ENCODE assay signal across 7 cellular contexts in the genomic region with DNA sequence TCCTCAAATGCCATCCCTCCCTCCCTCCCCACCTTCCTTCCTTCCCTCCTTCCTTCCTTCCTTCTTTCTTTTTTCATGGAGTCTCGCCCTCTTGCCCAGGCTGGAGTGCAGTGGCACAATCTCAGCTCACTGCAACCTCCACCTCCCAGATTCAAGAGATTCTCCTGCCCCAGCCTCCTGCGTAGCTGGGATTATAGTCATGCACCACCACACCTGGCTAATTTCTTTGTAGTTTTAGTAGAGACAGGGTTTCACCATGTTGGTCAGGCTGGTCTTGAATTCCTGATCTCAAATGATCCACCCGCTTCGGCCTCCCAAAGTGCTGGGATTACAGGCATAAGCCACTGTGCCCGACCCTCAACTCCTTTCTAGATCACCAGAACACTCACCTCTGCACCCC.
A peak's percentile ranks its signal among the peaks of the same experiment; 100 is the strongest.
DNase-seq lines count a peak whose midpoint lies in the region; ATAC-seq and TF ChIP-seq lines count a peak whose summit lies in the region.
"Not testable (repeated sequence)": the region's sequence is repeated elsewhere in the genome, so short reads cannot be mapped to it uniquely, and the experiment has no call there.

No MANE protein-coding gene starts in this region.

- not testable (repeated sequence) for H3K9me2 ChIP-seq in OCI-LY7 (ENCODE audit: insufficient read depth, low read length)

- DNase-seq in Caco-2; OCI-LY7 (ENCODE audit: low spot score); WTC11 (ENCODE audit: low spot score); adrenal gland; esophagus squamous epithelium (lab: John Stamatoyannopoulos, UW); naive B cell: not testable (repeated sequence)

- H3K9me3 ChIP-seq in Caco-2; OCI-LY7 (ENCODE audit: low read length); adrenal gland (replicated peaks in 1 of 3); esophagus squamous epithelium: not testable (repeated sequence)

- H3K4me1 ChIP-seq in Caco-2 (peaks cover 30% of the 10 kb centered on the region), OCI-LY7 (ENCODE audit: insufficient read depth, low read length, poor library complexity, severe bottlenecking) (peaks cover 56% of the 10 kb centered on the region), adrenal gland (replicated peaks in 1 of 2) (peaks cover 46 to 49% of the 10 kb centered on the region in 2 donors), esophagus squamous epithelium (peaks cover 0 to 51% (median 11%) of the 10 kb centered on the region in 3 donors)

- H3K4me2 ChIP-seq in OCI-LY7 (ENCODE audit: low read length) = peak overlapping the region; percentile 93

- H3K4me3 Mint-ChIP-seq in Caco-2 (ENCODE audit: unreplicated experiment) (peak overlapping the region; percentile 85), naive B cell (peak overlapping the region in 1 of 8 donors; percentile 76)
- not testable (repeated sequence) for H3K4me3 Mint-ChIP-seq in WTC11
- H3K4me3 Mint-ChIP-seq in stimulated activated memory B cell treated with anti-CD40 and anti-IgM and Interleukin-4, amounts not matched to agents 10 μg/mL and 1 μg/mL and 100 μg/mL, for 72 hours = peak overlapping the region; percentile 50

- H3K36me3 ChIP-seq in Caco-2 (ENCODE audit: control insufficient read depth, insufficient read depth, low read length); OCI-LY7 (ENCODE audit: insufficient read depth, low read length); adrenal gland (replicated peaks in 1 of 2); esophagus squamous epithelium: not testable (repeated sequence)

- peaks cover 25% of the 10 kb centered on the region for H3K4me1 Mint-ChIP-seq in Caco-2 (ENCODE audit: low read depth, unreplicated experiment)
- H3K4me1 Mint-ChIP-seq in WTC11 = peaks cover 44% of the 10 kb centered on the region
- peaks cover 26 to 41% (median 31%) of the 10 kb centered on the region in 3 donors for H3K4me1 Mint-ChIP-seq in naive B cell
- H3K4me1 Mint-ChIP-seq in stimulated activated memory B cell treated with anti-CD40 and anti-IgM and Interleukin-4, amounts not matched to agents 10 μg/mL and 1 μg/mL and 100 μg/mL, for 72 hours = peaks cover 61% of the 10 kb centered on the region

- H3K27me3 ChIP-seq in Caco-2 (replicated peaks; ENCODE audit: control insufficient read depth, insufficient read depth, low read length); adrenal gland; esophagus squamous epithelium: not testable (repeated sequence)

- ATAC-seq in WTC11; naive B cell (ENCODE audit: low read depth in 2 of 2); stimulated activated memory B cell treated with anti-CD40 and anti-IgM and Interleukin-4, amounts not matched to agents 10 μg/mL and 1 μg/mL and 100 μg/mL, for 72 hours: not testable (repeated sequence)

- H3K9me3 Mint-ChIP-seq in Caco-2 (ENCODE audit: unreplicated experiment); WTC11; naive B cell; stimulated activated memory B cell treated with anti-CD40 and anti-IgM and Interleukin-4, amounts not matched to agents 10 μg/mL and 1 μg/mL and 100 μg/mL, for 72 hours: not testable (repeated sequence)

- H3K27ac ChIP-seq in OCI-LY7 (ENCODE audit: low read depth, low read length, poor library complexity, severe bottlenecking) (peak overlapping the region; percentile 89), adrenal gland (peak overlapping the region; percentile 33 to 83 (median 60)), esophagus squamous epithelium (peak overlapping the region in 3 of 4 donors; percentile 36 to 81 (median 75))

- not testable (repeated sequence) for H4K20me1 ChIP-seq in OCI-LY7 (ENCODE audit: insufficient read depth, low read length)

- POLR2A ChIA-PET in Caco-2 (lab: Charles Lee) = not testable (repeated sequence)
- POLR2A ChIA-PET in OCI-LY7 (lab: Charles Lee) = interaction anchor here (0.7 kb wide), 1 partner anchor 655 kb away, joined by 5 read pairs; no protein-coding TSS in a partner anchor
- POLR2A ChIA-PET in WTC11 (lab: Charles Lee) = interaction anchor here (0.8 kb wide), 1 partner anchor 9 kb away, joined by 3 read pairs; no protein-coding TSS in a partner anchor

- intact Hi-C loops in Caco-2 (cut with micrococcal nuclease; ENCODE audit: unreplicated experiment) (loop anchor here (5.0 kb wide), 1 partner anchor 110 kb away; a partner anchor contains a TSS), OCI-LY7 (cut with micrococcal nuclease; ENCODE audit: unreplicated experiment) (loop anchor here (10.0 kb wide), 2 partner anchors 322 to 462 kb away; a partner anchor contains a TSS)
- intact Hi-C loops in adrenal gland (cut with DNase I); esophagus squamous epithelium (cut with DNase I): not testable (repeated sequence)

- H3K4me3 ChIP-seq in Caco-2 (ENCODE audit: low read depth, low read length); OCI-LY7 (ENCODE audit: low read depth, low read length, poor library complexity, severe bottlenecking); adrenal gland; esophagus squamous epithelium: not testable (repeated sequence)

- peaks cover 14% of the 10 kb centered on the region; the same call in 1 of the 2 replicates for H3K79me2 ChIP-seq in OCI-LY7 (ENCODE audit: insufficient read depth, low read depth, low read length)

- 92 to 94% (median 94%) methylated on average over 5 of the region's 5 CpGs for WGBS in adrenal gland, 4 donors
- 80 to 97% methylated on average over 5 of the region's 5 CpGs for WGBS in esophagus squamous epithelium, 2 donors

- H3K27me3 Mint-ChIP-seq in Caco-2 (ENCODE audit: insufficient read depth, unreplicated experiment); WTC11 (ENCODE audit: low read depth); naive B cell; stimulated activated memory B cell treated with anti-CD40 and anti-IgM and Interleukin-4, amounts not matched to agents 10 μg/mL and 1 μg/mL and 100 μg/mL, for 72 hours: not testable (repeated sequence)

- TF ChIP-seq CTCF in Caco-2 (IDR thresholded peaks at IDR 0.05; ENCODE audit: insufficient read depth in 1 of 2, low read depth in 1 of 2, low read length in 1 of 2, severe bottlenecking in 1 of 2, unreplicated experiment in 1 of 2); OCI-LY7 (conservative IDR thresholded peaks at IDR 0.05; ENCODE audit: low read length); WTC11 (IDR thresholded peaks at IDR 0.05); adrenal gland (IDR thresholded peaks at IDR 0.05); esophagus squamous epithelium (IDR thresholded peaks at IDR 0.05): not testable (repeated sequence)

- not testable (repeated sequence) for BruUV-seq in Caco-2 (replicated peaks; lab: Mats Ljungman, UMichigan); OCI-LY7 (replicated peaks; lab: Mats Ljungman, UMichigan)

- peak overlapping the region; percentile 3; the same call in 1 of the 2 replicates for H2AFZ ChIP-seq in OCI-LY7 (ENCODE audit: low read length)

- CTCF ChIA-PET in Caco-2 (lab: Charles Lee); OCI-LY7 (lab: Charles Lee; ENCODE audit: unreplicated experiment): not testable (repeated sequence)
- CTCF ChIA-PET in WTC11 (lab: Charles Lee) = interaction anchor here (0.6 kb wide), 1 partner anchor 86 kb away, joined by 4 read pairs; no protein-coding TSS in a partner anchor

- H3K27ac Mint-ChIP-seq in Caco-2 (ENCODE audit: unreplicated experiment) (peak overlapping the region; percentile 83), WTC11 (peak overlapping the region; percentile 73; the same call in 1 of the 2 replicates), naive B cell (peak overlapping the region in 4 of 6 donors; percentile 52 to 89 (median 62))
- peak overlapping the region; percentile 79 for H3K27ac Mint-ChIP-seq in stimulated activated memory B cell treated with anti-CD40 and anti-IgM and Interleukin-4, amounts not matched to agents 10 μg/mL and 1 μg/mL and 100 μg/mL, for 72 hours

- not testable (repeated sequence) for TF ChIP-seq POLR2A in adrenal gland (IDR thresholded peaks at IDR 0.05); esophagus squamous epithelium (IDR thresholded peaks at IDR 0.05)

- H3K36me3 Mint-ChIP-seq in Caco-2 (ENCODE audit: insufficient read depth, unreplicated experiment) = peaks cover 18% of the 10 kb centered on the region
- H3K36me3 Mint-ChIP-seq in WTC11 = peaks cover 14% of the 10 kb centered on the region; the same call in 1 of the 2 replicates
- not testable (repeated sequence) for H3K36me3 Mint-ChIP-seq in naive B cell; stimulated activated memory B cell treated with anti-CD40 and anti-IgM and Interleukin-4, amounts not matched to agents 10 μg/mL and 1 μg/mL and 100 μg/mL, for 72 hours
